8 cellular contexts compared by ENCODE assay signal in the genomic region with DNA sequence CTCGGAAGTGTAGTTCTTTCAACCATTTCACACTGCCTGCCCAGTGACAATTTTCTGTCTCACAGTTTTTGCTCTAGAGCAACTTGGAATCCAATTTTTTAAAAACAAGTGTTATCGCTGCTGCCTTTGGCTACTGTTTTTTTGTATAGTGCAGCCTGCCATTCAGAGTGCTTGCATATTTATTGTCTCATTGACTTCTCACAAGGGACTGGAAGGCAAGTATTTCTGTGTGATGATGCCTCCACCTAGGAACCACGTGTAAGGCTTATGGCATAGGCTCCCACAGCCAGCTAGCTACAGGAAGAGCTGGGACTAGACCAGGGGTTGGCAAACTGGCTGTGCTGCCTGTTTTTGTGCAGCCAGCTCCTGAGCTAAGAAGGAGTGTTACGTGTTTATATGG. TPM values are rescaled to one million over a fixed set of nuclear protein-coding genes. Genes with fewer than 3 reads are reported as not detected.
DNase-seq lines count a peak whose midpoint lies in the region; ATAC-seq and TF ChIP-seq lines count a peak whose summit lies in the region.

No MANE protein-coding gene starts in this region.

- H3K79me2 ChIP-seq in smooth muscle cell (ENCODE audit: low read depth), result no peaks in the 10 kb centered on the region

- peak overlapping the region; percentile 5 for H3K27ac ChIP-seq in smooth muscle cell (ENCODE audit: low read depth)

- peak overlapping the region; percentile 93 for H3K4me3 Mint-ChIP-seq in HFFc6
- H3K4me3 Mint-ChIP-seq in T-helper 1 cell treated with Interleukin-12 subunit alpha and Interleukin-12 subunit beta and Interleukin-4 antibody, amounts not matched to agents 30 μg/mL and 1 μg/mL, for 36 hours, result peak overlapping the region; percentile 92

- no peaks in the 10 kb centered on the region for H3K27me3 ChIP-seq in smooth muscle cell (ENCODE audit: low read depth)

- H3K36me3 ChIP-seq in smooth muscle cell (ENCODE audit: low read depth), result peaks cover 4% of the 10 kb centered on the region

- WGBS in smooth muscle cell (ENCODE audit: low lambda C conversion rate), result 33% methylated on average over 4 of the region's 4 CpGs

- H3F3A ChIP-seq in smooth muscle cell (ENCODE audit: low read depth), result no peaks in the 10 kb centered on the region

- H3K4me2 ChIP-seq in smooth muscle cell, result peak overlapping the region; percentile 94

- H3K4me1 ChIP-seq in smooth muscle cell (ENCODE audit: low read depth), result peaks cover 16% of the 10 kb centered on the region

- no peaks in the 10 kb centered on the region for H3K9me3 Mint-ChIP-seq in HFFc6
- no peaks in the 10 kb centered on the region for H3K9me3 Mint-ChIP-seq in T-helper 1 cell treated with Interleukin-12 subunit alpha and Interleukin-12 subunit beta and Interleukin-4 antibody, amounts not matched to agents 30 μg/mL and 1 μg/mL, for 36 hours

- no peaks in the 10 kb centered on the region for H4K20me1 ChIP-seq in smooth muscle cell (ENCODE audit: low read depth)

- H3K9ac ChIP-seq in smooth muscle cell (ENCODE audit: low read depth), result no peak overlapping the region

- H3K4me3 ChIP-seq in fibroblast of villous mesenchyme (ENCODE audit: low read depth, low read length) (peak overlapping the region; percentile 87), smooth muscle cell (peak overlapping the region; percentile 82)

- H3K27ac Mint-ChIP-seq in HFFc6, result peak overlapping the region; percentile 85
- peak overlapping the region; percentile 92 for H3K27ac Mint-ChIP-seq in T-helper 1 cell treated with Interleukin-12 subunit alpha and Interleukin-12 subunit beta and Interleukin-4 antibody, amounts not matched to agents 30 μg/mL and 1 μg/mL, for 36 hours

- no peaks in the 10 kb centered on the region; the same call in 1 of the 2 replicates for H3K36me3 Mint-ChIP-seq in HFFc6 (ENCODE audit: low read depth)
- peaks cover 14% of the 10 kb centered on the region for H3K36me3 Mint-ChIP-seq in T-helper 1 cell treated with Interleukin-12 subunit alpha and Interleukin-12 subunit beta and Interleukin-4 antibody, amounts not matched to agents 30 μg/mL and 1 μg/mL, for 36 hours (ENCODE audit: low read depth)

- H3K9me3 ChIP-seq in smooth muscle cell (replicated peaks; ENCODE audit: low read depth), result no peaks in the 10 kb centered on the region

- intact Hi-C loops in left cardiac atrium (cut with DNase I), result loop anchor here in 1 of 2 donors (5.0 kb wide), 1 partner anchor 59 kb away; a partner anchor contains a TSS

- ATAC-seq in GM18520 (IDR thresholded peaks at IDR 0.05; ENCODE audit: unreplicated experiment) (no peak), left cardiac atrium (no peak)

- peak overlapping the region; percentile 83 for H2AFZ ChIP-seq in smooth muscle cell (ENCODE audit: low read depth)

- no peak for TF ChIP-seq CTCF in HFFc6 (IDR thresholded peaks at IDR 0.05)
- no peak for TF ChIP-seq CTCF in fibroblast of villous mesenchyme (IDR thresholded peaks at IDR 0.05; ENCODE audit: insufficient read depth, low read depth, low read length)
- TF ChIP-seq CTCF in smooth muscle cell (IDR thresholded peaks at IDR 0.05; ENCODE audit: borderline replicate concordance, insufficient read depth, poor library complexity, severe bottlenecking), result no peak

- peaks cover 34% of the 10 kb centered on the region for H3K4me1 Mint-ChIP-seq in HFFc6 (ENCODE audit: low read depth)
- H3K4me1 Mint-ChIP-seq in T-helper 1 cell treated with Interleukin-12 subunit alpha and Interleukin-12 subunit beta and Interleukin-4 antibody, amounts not matched to agents 30 μg/mL and 1 μg/mL, for 36 hours (ENCODE audit: low read depth), result peaks cover 36% of the 10 kb centered on the region

- H3K27me3 Mint-ChIP-seq in HFFc6 (ENCODE audit: insufficient read depth), result no peaks in the 10 kb centered on the region
- no peaks in the 10 kb centered on the region for H3K27me3 Mint-ChIP-seq in T-helper 1 cell treated with Interleukin-12 subunit alpha and Interleukin-12 subunit beta and Interleukin-4 antibody, amounts not matched to agents 30 μg/mL and 1 μg/mL, for 36 hours (ENCODE audit: low read depth)

- DNase-seq in DMS53 (lab: John Stamatoyannopoulos, UW) (peak; percentile 69), HFFc6 (peak; percentile 46), fibroblast of villous mesenchyme (ENCODE audit: low read depth) (peak; percentile 30), smooth muscle cell (lab: John Stamatoyannopoulos, UW; ENCODE audit: unreplicated experiment) (no peak), NCI-H2029 treated with DMSO at 0.1 percent for 48 hours (lab: John Stamatoyannopoulos, UW) (no peak), left cardiac atrium (no peak)

RNA-seq across cellular contexts. Expression of a gene that starts 0.9 kb away (rescaled TPM):
- 10 to 100 TPM in 5 of 6 experiments, 1 to 10 TPM in 1; 8.6 to 13.6 (median 12.6) TPM for total RNA-seq in HFFc6 (2021; fragmentation: NEBNext Ultra II Directional; extraction: Animal tissue kit (Norgen Biotek cat#: 25700))
- total RNA-seq in fibroblast of villous mesenchyme (8.7 and 13.0 TPM in 2 replicates), smooth muscle cell (7.9 and 8.2 TPM in 2 replicates), left cardiac atrium (1 to 10 TPM in 1 of 2 donors, under 1 TPM in 1; 0.81 to 1.2 TPM)
- polyA plus RNA-seq in smooth muscle cell, result 3.7 and 4.7 TPM in 2 replicates

RNA-seq across cellular contexts. Expression of a gene that starts 1.0 kb away (rescaled TPM):
- 10 to 100 TPM; 36.0 to 53.9 (median 47.8) TPM for total RNA-seq in HFFc6 (2021; fragmentation: NEBNext Ultra II Directional; extraction: Animal tissue kit (Norgen Biotek cat#: 25700))
- total RNA-seq in fibroblast of villous mesenchyme (28.3 and 39.3 TPM in 2 replicates), smooth muscle cell (49.2 and 57.6 TPM in 2 replicates), left cardiac atrium (10 to 100 TPM; 14.8 to 16.5 TPM)
- polyA plus RNA-seq in smooth muscle cell, result 35.7 and 38.1 TPM in 2 replicates

RNA-seq across cellular contexts. Expression of a gene that starts 59.1 kb away (rescaled TPM):
- 10 to 100 TPM; 49.2 to 61.0 (median 54.8) TPM for total RNA-seq in HFFc6 (2021; fragmentation: NEBNext Ultra II Directional; extraction: Animal tissue kit (Norgen Biotek cat#: 25700))
- 75.1 and 90.8 TPM in 2 replicates for total RNA-seq in fibroblast of villous mesenchyme
- total RNA-seq in smooth muscle cell, result 53.2 and 58.5 TPM in 2 replicates
- polyA plus RNA-seq in smooth muscle cell, result 70.1 and 71.7 TPM in 2 replicates
- total RNA-seq in left cardiac atrium, result 10 to 100 TPM; 31.8 to 39.4 TPM

Comparison
In these comparisons a context has a peak if more than half of its experiments do, and no peak if none do; other contexts are left out.
1. DNase-seq: peak in DMS53 (single experiment), HFFc6 (single experiment) and fibroblast of villous mesenchyme (single experiment); none in smooth muscle cell (single experiment), NCI-H2029 treated with DMSO at 0.1 percent for 48 hours (single experiment) and left cardiac atrium (single experiment).